16 cellular contexts compared by ENCODE assay signal in genomic region chr10:113891476-113891875, GRCh38. TPM values are rescaled to one million over a fixed set of nuclear protein-coding genes. Genes with fewer than 3 reads are reported as not detected.
DNase-seq lines count a peak whose midpoint lies in the region; ATAC-seq and TF ChIP-seq lines count a peak whose summit lies in the region.
"Had no signal": no experiment of that assay in that cellular context is flagged by ENCODE, and none has a peak within 500 bp of the region (broad histone marks: within the 10 kb centered on the region; RNA-seq: fewer than 3 reads in every experiment).

No MANE protein-coding gene starts in this region.

- H3K4me1 ChIP-seq in mesendoderm (ENCODE audit: control insufficient read depth, low read depth, low read length) (no peaks in the 10 kb centered on the region), tibial artery (peaks cover 0 to 41% (median 9%) of the 10 kb centered on the region in 4 donors)

- no peak overlapping the region for H4K5ac ChIP-seq in mesendoderm (ENCODE audit: low read length)

- H3K9ac ChIP-seq in mesendoderm (ENCODE audit: low read length) = no peak overlapping the region

- H3K79me1 ChIP-seq in mesendoderm (ENCODE audit: low read length) = peaks cover 5% of the 10 kb centered on the region

- H3K36me3 ChIP-seq in mesendoderm (ENCODE audit: control insufficient read depth, insufficient read depth, low read length) (no peaks in the 10 kb centered on the region), tibial artery (peaks cover 1 to 7% (median 1%) of the 10 kb centered on the region in 3 donors)

- intact Hi-C loops in tibial artery (cut with DNase I; ENCODE audit: low total_unique reads) = no loop called here

- ATAC-seq in HG03097 (IDR thresholded peaks at IDR 0.05; ENCODE audit: low FRiP score, unreplicated experiment) = no peak

- no peak overlapping the region for H3K4me2 ChIP-seq in mesendoderm (ENCODE audit: low read length)

- no peak overlapping the region for H3K56ac ChIP-seq in mesendoderm (ENCODE audit: low read length)

- H3K23ac ChIP-seq in mesendoderm (ENCODE audit: low read length) = no peak overlapping the region

- H4K8ac ChIP-seq in mesendoderm (ENCODE audit: low read depth, low read length) = no peak overlapping the region

- WGBS in mesendoderm (ENCODE audit: extremely low coverage, insufficient coverage, low lambda C conversion rate) = no CpG with 5 or more reads among the region's 3 CpGs

- DNase-seq in NCI-H146 (lab: John Stamatoyannopoulos, UW) (peak; percentile 11), NCI-H146 treated with DMSO at 0.1 percent for 48 hours (lab: John Stamatoyannopoulos, UW; ENCODE audit: unreplicated experiment) (no peak), foreskin melanocyte (peak; percentile 11), mesendoderm (peak; percentile 14), tibial artery (no peak), NCI-H748 treated with DMSO at 0.1 percent for 48 hours (lab: John Stamatoyannopoulos, UW) (no peak), GM19238 (ENCODE audit: insufficient read length, low spot score) (no peak)
- DNase-seq: CD4-positive, CD25-positive, alpha-beta regulatory T cell; mammary epithelial cell; NCI-H187; NCI-H510A; occipital lobe; spleen; WERI-Rb-1 had no signal

- H3K18ac ChIP-seq in mesendoderm (ENCODE audit: low read length) = no peak overlapping the region

- no peak overlapping the region for H3K27ac ChIP-seq in mesendoderm (ENCODE audit: low read depth, low read length)
- peak overlapping the region; percentile 40 to 60 for H3K27ac ChIP-seq in tibial artery
- H3K27ac ChIP-seq: 22Rv1, WERI-Rb-1 had no signal

- H3K4me3 ChIP-seq in mesendoderm (ENCODE audit: low read length) (no peak overlapping the region), tibial artery (no peak overlapping the region)
- H3K4me3 ChIP-seq: spleen had no signal

- no peaks in the 10 kb centered on the region for H3K79me2 ChIP-seq in mesendoderm (ENCODE audit: control insufficient read depth, insufficient read depth, low read length)

- H3K27me3 ChIP-seq in mesendoderm (ENCODE audit: insufficient read depth, low read length, poor library complexity) (no peaks in the 10 kb centered on the region), tibial artery (no peaks in the 10 kb centered on the region)
- H3K27me3 ChIP-seq: spleen had no signal

- no peaks in the 10 kb centered on the region for H3K9me3 ChIP-seq in tibial artery
- H3K9me3 ChIP-seq: spleen had no signal

- no peak overlapping the region for H2AK5ac ChIP-seq in mesendoderm (ENCODE audit: low read length)

- H2BK5ac ChIP-seq in mesendoderm (ENCODE audit: low read length) = no peak overlapping the region

- H2BK15ac ChIP-seq in mesendoderm (replicated peaks; ENCODE audit: low read depth) = no peak overlapping the region

- no peak for TF ChIP-seq CTCF in tibial artery (IDR thresholded peaks at IDR 0.05)

- H2BK120ac ChIP-seq in mesendoderm (ENCODE audit: low read depth, low read length) = no peak overlapping the region

- H3K4ac ChIP-seq in mesendoderm (ENCODE audit: low read depth, low read length) = no peak overlapping the region

RNA-seq across cellular contexts. Expression of gene NHLRC2, which starts 37.0 kb away (rescaled TPM):
- 6.8 TPM for polyA plus RNA-seq in mesendoderm (2013, experiment 1 of 2)
- 6.9 TPM for polyA plus RNA-seq in mesendoderm (2013, experiment 2 of 2)

RNA-seq across cellular contexts. Expression of gene DCLRE1A, which starts 37.6 kb away (rescaled TPM):
- 6.8 TPM for polyA plus RNA-seq in mesendoderm (2013, experiment 1 of 2)
- polyA plus RNA-seq in mesendoderm (2013, experiment 2 of 2) = 6.6 TPM

Comparison
In these comparisons a context has a peak if more than half of its experiments do, and no peak if none do; other contexts are left out.
1. DNase-seq: peak in NCI-H146 (single experiment), foreskin melanocyte (single experiment) and mesendoderm (single experiment); none in NCI-H146 treated with DMSO at 0.1 percent for 48 hours (single experiment), tibial artery (0 of 2), NCI-H748 treated with DMSO at 0.1 percent for 48 hours (single experiment) and GM19238 (single experiment).